Comparison of ENCODE assay signal across 8 cellular contexts in the genomic region with DNA sequence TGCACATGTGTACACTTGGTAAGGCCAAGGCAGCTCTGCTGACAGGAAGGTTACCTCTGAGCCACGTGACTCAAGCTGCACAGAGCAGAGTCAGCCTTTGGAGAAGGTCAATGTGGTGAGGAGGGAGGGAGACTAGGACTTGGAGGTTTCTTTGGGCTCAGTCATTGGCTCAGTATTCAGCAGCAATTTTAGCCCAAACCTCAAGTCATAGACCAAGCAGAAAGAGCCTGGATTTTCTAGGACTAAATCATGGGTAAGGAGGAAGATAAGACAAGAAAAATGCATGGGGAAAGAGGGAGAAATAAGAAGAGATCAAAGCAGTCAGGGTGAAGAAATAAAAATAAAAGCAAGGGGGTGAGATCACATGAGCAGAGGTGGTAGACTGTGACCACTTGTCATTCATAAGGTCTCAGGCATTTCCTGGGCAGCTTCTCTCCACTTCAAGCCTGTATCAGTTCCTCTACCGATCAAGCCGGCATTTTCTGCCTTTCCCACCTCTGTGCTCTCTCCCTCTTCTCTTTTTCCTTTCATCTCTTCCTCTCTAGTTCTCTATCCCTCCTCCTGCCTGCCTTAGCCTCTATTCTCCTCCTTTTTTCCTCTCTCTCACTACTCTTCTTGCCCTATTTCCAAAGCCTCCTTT. TPM values are rescaled to one million over a fixed set of nuclear protein-coding genes. Genes with fewer than 3 reads are reported as not detected.
A peak's percentile ranks its signal among the peaks of the same experiment; 100 is the strongest.
DNase-seq lines count a peak whose midpoint lies in the region; ATAC-seq and TF ChIP-seq lines count a peak whose summit lies in the region.
"Had no signal": no experiment of that assay in that cellular context is flagged by ENCODE, and none has a peak within 500 bp of the region (broad histone marks: within the 10 kb centered on the region; RNA-seq: fewer than 3 reads in every experiment).

No MANE protein-coding gene starts in this region.

- H3K27me3 ChIP-seq in mesenchymal stem cell (ENCODE audit: control insufficient read depth in 1 of 2, insufficient read depth in 1 of 2, low read length in 2 of 2) (no peaks in the 10 kb centered on the region), uterus (no peaks in the 10 kb centered on the region)
- H3K27me3 ChIP-seq: stomach had no signal

- H2AFZ ChIP-seq in mesenchymal stem cell (ENCODE audit: low read depth, low read length), result no peak overlapping the region

- H3K4me1 Mint-ChIP-seq in osteocyte (ENCODE audit: unreplicated experiment), result no peaks in the 10 kb centered on the region

- H3K4me2 ChIP-seq in mesenchymal stem cell (ENCODE audit: low read length, poor library complexity, severe bottlenecking), result no peak overlapping the region

- TF ChIP-seq CTCF in uterus (IDR thresholded peaks at IDR 0.05) (no peak), osteocyte (IDR thresholded peaks at IDR 0.05) (no peak)

- peaks cover 7% of the 10 kb centered on the region for H3K9me3 Mint-ChIP-seq in osteocyte (ENCODE audit: unreplicated experiment)

- H3K79me1 ChIP-seq in mesenchymal stem cell (replicated peaks; ENCODE audit: low read length, poor library complexity, severe bottlenecking), result no peaks in the 10 kb centered on the region

- no peak for TF ChIP-seq POLR2A in uterus (IDR thresholded peaks at IDR 0.05)

- H3K4ac ChIP-seq in mesenchymal stem cell (ENCODE audit: low read depth in 1 of 2, low read length in 2 of 2), result no peak overlapping the region

- H2BK5ac ChIP-seq in mesenchymal stem cell (ENCODE audit: low read depth, low read length, poor library complexity, severe bottlenecking), result peak overlapping the region; percentile 35

- H3K36me3 ChIP-seq in mesenchymal stem cell (ENCODE audit: control insufficient read depth in 1 of 2, insufficient read depth in 2 of 2, low read depth in 1 of 2, low read length in 2 of 2) (no peaks in the 10 kb centered on the region), uterus (no peaks in the 10 kb centered on the region)
- H3K36me3 ChIP-seq: stomach had no signal

- DNase-seq in mesenchymal stem cell (no peak), uterus (no peak), osteocyte (ENCODE audit: extremely low spot score, unreplicated experiment) (no peak)
- no peak for DNase-seq in stimulated activated CD4-positive, alpha-beta T cell treated with anti-CD3 and anti-CD28 coated beads, Interleukin-4, amount 100 ng/mL, for 1 hour
- DNase-seq: stomach had no signal

- H2AK5ac ChIP-seq in mesenchymal stem cell (ENCODE audit: low read length, severe bottlenecking), result no peak overlapping the region

- H3K27ac ChIP-seq in mesenchymal stem cell (ENCODE audit: low read length, poor library complexity, severe bottlenecking) (peak overlapping the region; percentile 52), uterus (no peak overlapping the region)
- H3K27ac ChIP-seq: stomach had no signal

- H3K4me3 ChIP-seq in mesenchymal stem cell (ENCODE audit: insufficient read depth in 1 of 2, low read depth in 1 of 2, low read length in 2 of 2) (no peak overlapping the region), uterus (no peak overlapping the region)
- H3K4me3 ChIP-seq: stomach had no signal

- no peak overlapping the region for H2BK120ac ChIP-seq in mesenchymal stem cell (ENCODE audit: low read depth, low read length)

- ATAC-seq in GM18858 (IDR thresholded peaks at IDR 0.05; ENCODE audit: unreplicated experiment) (peak; percentile 74), GM21576 (IDR thresholded peaks at IDR 0.05; ENCODE audit: unreplicated experiment) (peak; percentile 88), HG03565 (IDR thresholded peaks at IDR 0.05; ENCODE audit: unreplicated experiment) (peak; percentile 63)

- no peak overlapping the region for H3K18ac ChIP-seq in mesenchymal stem cell (ENCODE audit: low read depth in 1 of 2, low read length in 2 of 2)

- H3K4me3 Mint-ChIP-seq in osteocyte (ENCODE audit: unreplicated experiment), result no peak overlapping the region

- H3K14ac ChIP-seq in mesenchymal stem cell (ENCODE audit: low read length in 2 of 2), result no peak overlapping the region

- 84% methylated on average over 3 of the region's 3 CpGs for WGBS in mesenchymal stem cell

- no peak overlapping the region for H4K8ac ChIP-seq in mesenchymal stem cell (ENCODE audit: low read length)

- H3K4me1 ChIP-seq in mesenchymal stem cell (ENCODE audit: control insufficient read depth, insufficient read depth, low read depth, low read length) (peaks cover 2% of the 10 kb centered on the region), uterus (no peaks in the 10 kb centered on the region)
- H3K4me1 ChIP-seq: stomach had no signal

- H3K9ac ChIP-seq in mesenchymal stem cell (ENCODE audit: low read length), result no peak overlapping the region

- no peak overlapping the region for H2BK12ac ChIP-seq in mesenchymal stem cell (ENCODE audit: low read length in 2 of 2)

- H3K27me3 Mint-ChIP-seq in osteocyte (ENCODE audit: unreplicated experiment), result peaks cover 4% of the 10 kb centered on the region

- H2BK15ac ChIP-seq in mesenchymal stem cell (ENCODE audit: low read depth, poor library complexity, severe bottlenecking), result no peak overlapping the region

- H3K23ac ChIP-seq in mesenchymal stem cell (ENCODE audit: low read length in 2 of 2), result no peak overlapping the region

- H4K91ac ChIP-seq in mesenchymal stem cell (ENCODE audit: low read length), result no peak overlapping the region

- no peak overlapping the region for H3K27ac Mint-ChIP-seq in osteocyte (ENCODE audit: unreplicated experiment)

- intact Hi-C loops in uterus (cut with DNase I; ENCODE audit: low total_unique reads), result no loop called here

- no peaks in the 10 kb centered on the region for H3K36me3 Mint-ChIP-seq in osteocyte (ENCODE audit: unreplicated experiment)

- H3K9me3 ChIP-seq in mesenchymal stem cell (ENCODE audit: control insufficient read depth, low read length), result no peaks in the 10 kb centered on the region
- no peaks in the 10 kb centered on the region for H3K9me3 ChIP-seq in uterus
- H3K9me3 ChIP-seq: stomach had no signal

RNA-seq across cellular contexts. Expression of gene DUSP10, which starts 51.7 kb away (rescaled TPM):
- 46.8 TPM for polyA plus RNA-seq in mesenchymal stem cell (2013, experiment 1 of 2)
- 45.6 TPM for polyA plus RNA-seq in mesenchymal stem cell (2013, experiment 2 of 2)
- total RNA-seq in uterus (10 to 100 TPM in 1 of 4 donors, 1 to 10 TPM in 2, under 1 TPM in 1; 0.26 to 10.9 (median 5.5) TPM), osteocyte (3.0 and 3.2 TPM in 2 replicates)
